7 cellular contexts compared by ENCODE assay signal in genomic region chr20:24102290-24102689, GRCh38.
DNase-seq lines count a peak whose midpoint lies in the region; ATAC-seq and TF ChIP-seq lines count a peak whose summit lies in the region.

No MANE protein-coding gene starts in this region.

- no peaks in the 10 kb centered on the region for H3K36me3 ChIP-seq in GM06990 (ENCODE audit: control insufficient read depth, insufficient read depth, low read length)
- H3K36me3 ChIP-seq in Karpas-422 (ENCODE audit: insufficient read depth, low read length): no peaks in the 10 kb centered on the region

- no peaks in the 10 kb centered on the region for H3K9me3 Mint-ChIP-seq in activated CD8-positive, alpha-beta T cell treated with anti-CD3 and anti-CD28 coated beads, Interleukin-2, amount 10 ng/mL, durations not matched to agents 7 days and 5 days (ENCODE audit: insufficient read depth)
- H3K9me3 Mint-ChIP-seq in naive B cell: peaks cover 0 to 3% (median 0%) of the 10 kb centered on the region in 7 donors

- no peaks in the 10 kb centered on the region for H4K20me1 ChIP-seq in Karpas-422 (ENCODE audit: insufficient read depth, low read depth, low read length)

- peak; percentile 55 for ATAC-seq in activated CD8-positive, alpha-beta T cell treated with anti-CD3 and anti-CD28 coated beads, Interleukin-2, amount 10 ng/mL, durations not matched to agents 7 days and 5 days
- ATAC-seq in naive B cell (ENCODE audit: low read depth in 2 of 2): no peak

- H3K4me2 ChIP-seq in Karpas-422 (ENCODE audit: low read depth, low read length, poor library complexity, severe bottlenecking): no peak overlapping the region

- DNase-seq in GM06990 (ENCODE audit: extremely low read depth, insufficient read length) (no peak), Karpas-422 (peak; percentile 72), naive B cell (peak; percentile 6), LoVo (ENCODE audit: low spot score) (no peak), islet precursor cell (no peak)
- peak; percentile 57 for DNase-seq in activated CD8-positive, alpha-beta T cell treated with anti-CD3 and anti-CD28 coated beads, Interleukin-2, amount 10 ng/mL, durations not matched to agents 7 days and 5 days
- DNase-seq in effector CD8-positive, alpha-beta T cell (lab: John Stamatoyannopoulos, UW): no peak

- H3K9me2 ChIP-seq in Karpas-422 (replicated peaks; ENCODE audit: insufficient read depth, low read length): no peaks in the 10 kb centered on the region

- H3K4me3 ChIP-seq in GM06990 (replicated peaks; ENCODE audit: low read depth, low read length): no peak overlapping the region
- H3K4me3 ChIP-seq in Karpas-422 (ENCODE audit: low read length): no peak overlapping the region

- no peak overlapping the region for H3K4me3 Mint-ChIP-seq in activated CD8-positive, alpha-beta T cell treated with anti-CD3 and anti-CD28 coated beads, Interleukin-2, amount 10 ng/mL, durations not matched to agents 7 days and 5 days
- no peak overlapping the region for H3K4me3 Mint-ChIP-seq in naive B cell

- no peaks in the 10 kb centered on the region for H3K36me3 Mint-ChIP-seq in activated CD8-positive, alpha-beta T cell treated with anti-CD3 and anti-CD28 coated beads, Interleukin-2, amount 10 ng/mL, durations not matched to agents 7 days and 5 days (ENCODE audit: low read depth)
- no peaks in the 10 kb centered on the region for H3K36me3 Mint-ChIP-seq in naive B cell

- H3K79me2 ChIP-seq in Karpas-422 (ENCODE audit: low read length): no peaks in the 10 kb centered on the region

- no peaks in the 10 kb centered on the region for H3K9me3 ChIP-seq in Karpas-422 (ENCODE audit: low read length)

- CTCF ChIA-PET in activated CD8-positive, alpha-beta T cell treated with anti-CD3 and anti-CD28 coated beads, Interleukin-2, amount 10 ng/mL, durations not matched to agents 7 days and 5 days (lab: Charles Lee): interaction anchor here (0.7 to 3.8 kb wide), 30 partner anchors 9 to 816 kb away, joined by 3 to 36 read pairs (median 4); no protein-coding TSS in a partner anchor

- peak; percentile 64 for TF ChIP-seq CTCF in GM06990 (IDR thresholded peaks at IDR 0.05; ENCODE audit: insufficient read depth, low read length, poor library complexity, severe bottlenecking)

- H3K4me1 Mint-ChIP-seq in activated CD8-positive, alpha-beta T cell treated with anti-CD3 and anti-CD28 coated beads, Interleukin-2, amount 10 ng/mL, durations not matched to agents 7 days and 5 days (ENCODE audit: low read depth): peaks cover 22% of the 10 kb centered on the region
- H3K4me1 Mint-ChIP-seq in naive B cell: no peaks in the 10 kb centered on the region

- POLR2A ChIA-PET in activated CD8-positive, alpha-beta T cell treated with anti-CD3 and anti-CD28 coated beads, Interleukin-2, amount 10 ng/mL, durations not matched to agents 7 days and 5 days (lab: Charles Lee): no interaction called here

- peaks cover 22% of the 10 kb centered on the region for H3K27me3 Mint-ChIP-seq in activated CD8-positive, alpha-beta T cell treated with anti-CD3 and anti-CD28 coated beads, Interleukin-2, amount 10 ng/mL, durations not matched to agents 7 days and 5 days (ENCODE audit: low read depth)
- peaks cover 4 to 49% (median 20%) of the 10 kb centered on the region in 3 donors for H3K27me3 Mint-ChIP-seq in naive B cell

- no peaks in the 10 kb centered on the region for H3K27me3 ChIP-seq in GM06990 (replicated peaks; ENCODE audit: control insufficient read depth, insufficient read depth, low read length)
- no peaks in the 10 kb centered on the region for H3K27me3 ChIP-seq in Karpas-422 (ENCODE audit: low read length)

- H3K4me1 ChIP-seq in Karpas-422 (ENCODE audit: low read length): no peaks in the 10 kb centered on the region

- H3K27ac Mint-ChIP-seq in activated CD8-positive, alpha-beta T cell treated with anti-CD3 and anti-CD28 coated beads, Interleukin-2, amount 10 ng/mL, durations not matched to agents 7 days and 5 days: peak overlapping the region; percentile 1
- no peak overlapping the region for H3K27ac Mint-ChIP-seq in naive B cell

- H3K27ac ChIP-seq in Karpas-422 (ENCODE audit: low read length): no peak overlapping the region

- no peak overlapping the region for H3K9ac ChIP-seq in Karpas-422 (ENCODE audit: low read length)

- H2AFZ ChIP-seq in Karpas-422 (ENCODE audit: low read length): no peak overlapping the region

Comparison
In these comparisons a context has a peak if more than half of its experiments do, and no peak if none do; other contexts are left out.
1. DNase-seq: peak in Karpas-422 (single experiment), activated CD8-positive, alpha-beta T cell treated with anti-CD3 and anti-CD28 coated beads, Interleukin-2, amount 10 ng/mL, durations not matched to agents 7 days and 5 days (single experiment) and naive B cell (single experiment); none in GM06990 (single experiment), LoVo (single experiment), effector CD8-positive, alpha-beta T cell (single experiment) and islet precursor cell (single experiment).